1 cellular context compared by ENCODE assay signal in genomic region chr2:110771549-110772382, GRCh38.
A peak's percentile ranks its signal among the peaks of the same experiment; 100 is the strongest.
TF ChIP-seq lines count a peak whose summit lies in the region.

No MANE protein-coding gene starts in this region.

TF ChIP-seq in WTC11, 78 proteins besides CTCF, POLR2A, EP300 and RAD21:
- TF ChIP-seq ATF6 (CRISPR knock-in tag; IDR thresholded peaks at IDR 0.05), result no peak
- no peak for TF ChIP-seq TCF7 (CRISPR knock-in tag; IDR thresholded peaks at IDR 0.05; ENCODE audit: low read depth)
- TF ChIP-seq, protein P1, sequence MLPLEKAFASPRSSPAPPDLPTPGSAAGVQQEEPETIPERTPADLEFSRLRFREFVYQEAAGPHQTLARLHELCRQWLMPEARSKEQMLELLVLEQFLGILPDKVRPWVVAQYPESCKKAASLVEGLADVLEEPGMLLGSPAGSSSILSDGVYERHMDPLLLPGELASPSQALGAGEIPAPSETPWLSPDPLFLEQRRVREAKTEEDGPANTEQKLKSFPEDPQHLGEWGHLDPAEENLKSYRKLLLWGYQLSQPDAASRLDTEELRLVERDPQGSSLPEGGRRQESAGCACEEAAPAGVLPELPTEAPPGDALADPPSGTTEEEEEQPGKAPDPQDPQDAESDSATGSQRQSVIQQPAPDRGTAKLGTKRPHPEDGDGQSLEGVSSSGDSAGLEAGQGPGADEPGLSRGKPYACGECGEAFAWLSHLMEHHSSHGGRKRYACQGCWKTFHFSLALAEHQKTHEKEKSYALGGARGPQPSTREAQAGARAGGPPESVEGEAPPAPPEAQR (CRISPR knock-in tag; IDR thresholded peaks at IDR 0.05), result no peak
- no peak for TF ChIP-seq ETV6 (CRISPR knock-in tag; IDR thresholded peaks at IDR 0.05)
- 0 out of 2 replicates have a peak, but pooled peaks have one; percentile 30 for TF ChIP-seq SP1 (CRISPR knock-in tag; conservative IDR thresholded peaks at IDR 0.05)
- TF ChIP-seq KAT7 (CRISPR knock-in tag; IDR thresholded peaks at IDR 0.05; ENCODE audit: borderline replicate concordance), result no peak
